ENCODE assay signal across 26 cellular contexts in the genomic region with DNA sequence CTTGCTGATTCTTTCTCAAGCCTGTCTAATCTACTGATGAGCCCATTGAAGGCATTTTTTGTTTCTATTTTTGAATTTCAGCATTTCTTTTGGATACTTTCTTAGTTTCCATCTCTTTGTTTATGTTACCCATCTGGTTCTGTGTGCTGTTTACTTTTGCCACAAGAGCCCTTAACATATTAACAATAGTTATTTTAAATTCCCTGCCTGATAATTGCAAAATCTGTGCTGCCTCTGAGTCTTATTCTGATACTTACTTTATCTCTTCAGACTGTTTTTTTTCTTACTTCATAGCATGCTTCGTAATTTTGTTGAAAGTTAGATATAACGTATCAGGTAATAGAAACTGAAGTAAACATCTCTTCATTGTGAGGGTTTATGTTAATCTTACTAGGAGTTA.
"Had no signal": no experiment of that assay in that cellular context is flagged by ENCODE, and none has a peak within 500 bp of the region (broad histone marks: within the 10 kb centered on the region; RNA-seq: fewer than 3 reads in every experiment).

No MANE protein-coding gene starts in this region.

- H3K27me3 ChIP-seq: neural progenitor cell, right lobe of liver, stomach, thyroid gland had no signal

- H3K4me2 ChIP-seq: neural progenitor cell, smooth muscle cell had no signal

- H3K36me3 Mint-ChIP-seq: naive B cell; neural progenitor cell; stimulated activated effector memory CD8-positive, alpha-beta T cell treated with anti-CD3 and anti-CD28 coated beads, Interleukin-12 subunit alpha, Interleukin-12 subunit beta, amount 100 ng/mL, for 72 hours; type B pancreatic cell had no signal

- DNase-seq: caudate nucleus; cerebellar nuclear complex; effector CD8-positive, alpha-beta T cell; endodermal cell; foreskin melanocyte; glutamatergic neuron; kidney; naive B cell; right lobe of liver; stimulated activated CD4-positive, alpha-beta T cell treated with anti-CD3 and anti-CD28 coated beads, Interleukin-12 subunit alpha, Interleukin-12 subunit beta, amount 100 ng/mL, for 4 hours; stimulated activated CD4-positive, alpha-beta T cell treated with anti-CD3 and anti-CD28 coated beads, Interleukin-2, amount 100 ng/mL, for 24 hours; stimulated activated CD4-positive, alpha-beta T cell treated with anti-CD3 and anti-CD28 coated beads, Interleukin-4, amount 100 ng/mL, for 24 hours; stimulated activated naive CD4-positive, alpha-beta T cell treated with Interleukin-2 at 50 U/mL for 16 hours; stomach; thyroid gland had no signal

- H3K27ac Mint-ChIP-seq: dendritic cell treated with granulocyte-macrophage colony-stimulating factor and Interleukin-4, amounts not matched to agents 40 ng/mL and 50 ng/mL, for 4 days; endodermal cell; naive B cell; natural killer cell treated with Interleukin-12 subunit alpha and Interleukin-12 subunit beta and Interleukin-15 and Interleukin-18, amount 100 ng/mL, for 72 hours; neural progenitor cell; progenitor cell of endocrine pancreas; stimulated activated effector memory CD8-positive, alpha-beta T cell treated with anti-CD3 and anti-CD28 coated beads, Interleukin-12 subunit alpha, Interleukin-12 subunit beta, amount 100 ng/mL, for 72 hours; type B pancreatic cell had no signal

- H2AFZ ChIP-seq: neural progenitor cell, parathyroid adenoma had no signal

- H3K27me3 Mint-ChIP-seq: dendritic cell treated with granulocyte-macrophage colony-stimulating factor and Interleukin-4, amounts not matched to agents 40 ng/mL and 50 ng/mL, for 4 days; naive B cell; natural killer cell treated with Interleukin-12 subunit alpha and Interleukin-12 subunit beta and Interleukin-15 and Interleukin-18, amount 100 ng/mL, for 72 hours; progenitor cell of endocrine pancreas; type B pancreatic cell had no signal

- H3K4me1 Mint-ChIP-seq: naive B cell; stimulated activated effector memory CD8-positive, alpha-beta T cell treated with anti-CD3 and anti-CD28 coated beads, Interleukin-12 subunit alpha, Interleukin-12 subunit beta, amount 100 ng/mL, for 72 hours had no signal

- H3K36me3 ChIP-seq: neural progenitor cell, right lobe of liver, stomach, thyroid gland had no signal

- H3K27ac ChIP-seq: epithelial cell of prostate, neural progenitor cell, parathyroid adenoma, right lobe of liver, stomach, thyroid gland had no signal

- ATAC-seq: esophagus mucosa; left lobe of liver; natural killer cell treated with Interleukin-12 subunit alpha and Interleukin-12 subunit beta and Interleukin-15 and Interleukin-18, amount 100 ng/mL, for 72 hours; right lobe of liver; stimulated activated effector memory CD8-positive, alpha-beta T cell treated with anti-CD3 and anti-CD28 coated beads, Interleukin-12 subunit alpha, Interleukin-12 subunit beta, amount 100 ng/mL, for 72 hours had no signal

- H3K4me3 ChIP-seq: neural progenitor cell, right lobe of liver, smooth muscle cell, stomach, thyroid gland had no signal

- H3K9ac ChIP-seq: neural progenitor cell, parathyroid adenoma had no signal

- H3K9me3 Mint-ChIP-seq: endodermal cell, neural progenitor cell, type B pancreatic cell had no signal

- H3K79me2 ChIP-seq: parathyroid adenoma had no signal

- H3K4me3 Mint-ChIP-seq: dendritic cell treated with granulocyte-macrophage colony-stimulating factor and Interleukin-4, amounts not matched to agents 40 ng/mL and 50 ng/mL, for 4 days; endodermal cell; naive B cell; natural killer cell treated with Interleukin-12 subunit alpha and Interleukin-12 subunit beta and Interleukin-15 and Interleukin-18, amount 100 ng/mL, for 72 hours; neural progenitor cell; stimulated activated effector memory CD8-positive, alpha-beta T cell treated with anti-CD3 and anti-CD28 coated beads, Interleukin-12 subunit alpha, Interleukin-12 subunit beta, amount 100 ng/mL, for 72 hours; type B pancreatic cell had no signal

- H3K9me3 ChIP-seq: right lobe of liver, thyroid gland had no signal

- H3K4me1 ChIP-seq: parathyroid adenoma, right lobe of liver, thyroid gland had no signal
